23 cellular contexts compared by ENCODE assay signal in the genomic region with DNA sequence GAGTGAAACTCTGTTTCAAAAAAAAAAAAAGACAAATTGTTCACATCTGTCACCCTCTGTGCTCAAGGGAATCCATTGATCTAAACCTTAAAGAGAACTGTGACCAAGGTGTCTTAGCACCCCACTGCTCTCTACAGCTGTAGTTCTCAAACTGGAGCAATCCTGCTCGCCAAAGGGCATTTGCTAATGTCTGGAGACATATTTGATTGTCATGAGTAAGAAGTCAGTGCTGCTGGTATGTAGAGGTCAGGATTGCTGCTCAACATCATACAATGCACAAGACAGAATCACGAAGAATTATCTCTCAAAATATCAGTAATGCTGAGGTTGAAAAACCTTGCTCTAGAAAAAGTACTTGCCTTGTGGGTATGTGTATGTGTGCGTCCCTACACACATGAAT.
"Had no signal": no experiment of that assay in that cellular context is flagged by ENCODE, and none has a peak within 500 bp of the region (broad histone marks: within the 10 kb centered on the region; RNA-seq: fewer than 3 reads in every experiment).

No MANE protein-coding gene starts in this region.

- H3K27me3 ChIP-seq: MG63, SJSA1 had no signal

- DNase-seq: IMR-90, Karpas-422, KG1, MG63, NCI-H1092, NCI-H1105 treated with DMSO at 0.1 percent for 48 hours, NCI-H1417 treated with DMSO at 0.1 percent for 48 hours, NCI-H146, NCI-H1694 treated with DMSO at 0.1 percent for 48 hours, NCI-H1930, NCI-H2081 treated with DMSO at 0.1 percent for 48 hours, NCI-H2171, NCI-H226, NCI-H446, NCI-H510A, NCI-H524 treated with DMSO at 0.1 percent for 48 hours, NCI-H69, NCI-H774, SIG-M5 had no signal

- H3K4me3 ChIP-seq: MG63, SJSA1, SK-N-MC had no signal

- ATAC-seq: HepG2 had no signal

- H3K27ac ChIP-seq: RWPE1, SJSA1, SK-N-MC had no signal
